ENCODE assay signal across 6 cellular contexts in genomic region chr11:1879941-1880720, GRCh38. TPM values are rescaled to one million over a fixed set of nuclear protein-coding genes. Genes with fewer than 3 reads are reported as not detected.
DNase-seq lines count a peak whose midpoint lies in the region; ATAC-seq and TF ChIP-seq lines count a peak whose summit lies in the region.

No MANE protein-coding gene starts in this region.

- TF ChIP-seq POLR2A in spleen (IDR thresholded peaks at IDR 0.05) = no peak

- peaks cover 29% of the 10 kb centered on the region for H3K4me1 ChIP-seq in SJCRH30
- H3K4me1 ChIP-seq in heart right ventricle = peaks cover 44 to 82% (median 70%) of the 10 kb centered on the region in 9 donors
- H3K4me1 ChIP-seq in spleen = peaks cover 37 to 82% (median 73%) of the 10 kb centered on the region in 6 donors

- no peaks in the 10 kb centered on the region for H3K27me3 ChIP-seq in SJCRH30
- no peaks in the 10 kb centered on the region for H3K27me3 ChIP-seq in heart right ventricle
- no peaks in the 10 kb centered on the region for H3K27me3 ChIP-seq in spleen (replicated peaks in 1 of 7)

- H3K36me3 ChIP-seq in SJCRH30 = no peaks in the 10 kb centered on the region
- H3K36me3 ChIP-seq in heart right ventricle = peaks cover 0 to 41% (median 0%) of the 10 kb centered on the region in 9 donors
- peaks cover 0 to 96% (median 37%) of the 10 kb centered on the region in 6 donors for H3K36me3 ChIP-seq in spleen

- ATAC-seq in heart right ventricle (peak; percentile 45 to 73 (median 64)), GM18858 (IDR thresholded peaks at IDR 0.05; ENCODE audit: unreplicated experiment) (no peak)
- ATAC-seq in stimulated activated naive CD8-positive, alpha-beta T cell treated with anti-CD3 and anti-CD28 coated beads, Interleukin-15, Interleukin-2, amounts not matched to agents 100 U/mL and 50 U/mL, for 24 hours = no peak

- 56 to 67% methylated on average over 30 to 32 of the region's 32 CpGs for WGBS in heart right ventricle, 2 donors
- WGBS in spleen, 5 donors = 74 to 83% (median 76%) methylated on average over 28 to 32 of the region's 32 CpGs

- no peak overlapping the region for H3K4me3 ChIP-seq in SJCRH30
- no peak overlapping the region for H3K4me3 ChIP-seq in heart right ventricle
- H3K4me3 ChIP-seq in spleen = no peak overlapping the region

- no peak for TF ChIP-seq CTCF in heart right ventricle (IDR thresholded peaks at IDR 0.05)
- TF ChIP-seq CTCF in spleen (IDR thresholded peaks at IDR 0.05 in 8 of 11, conservative IDR thresholded peaks at IDR 0.05 in 3 of 11) = peak in 1 of 11 experiments; percentile 2

- no peak for DNase-seq in SJCRH30
- peak; percentile 82 to 84 for DNase-seq in heart right ventricle
- peak; percentile 83 for DNase-seq in spleen
- no peak for DNase-seq in EL
- no peak for DNase-seq in stimulated activated naive CD8-positive, alpha-beta T cell treated with anti-CD3 and anti-CD28 coated beads, Interleukin-15, Interleukin-2, amounts not matched to agents 100 U/mL and 50 U/mL, for 24 hours

- intact Hi-C loops in heart right ventricle (cut with DNase I) = loop anchor here in 8 of 10 donors (2.0 to 10.0 kb wide), 8 partner anchors 37 to 275 kb away; partner anchors contain the start of genes TNNT3 (in 5 of the 8) and TNNI2 (in 3 of the 8)
- intact Hi-C loops in spleen (cut with DNase I; ENCODE audit: low total_unique reads) = loop anchor here (5.0 kb wide), 1 partner anchor 37 kb away; the partner anchor contains the start of gene TNNT3

- H3K9me3 ChIP-seq in SJCRH30 (replicated peaks) (no peaks in the 10 kb centered on the region), heart right ventricle (no peaks in the 10 kb centered on the region), spleen (no peaks in the 10 kb centered on the region)

- H3K27ac ChIP-seq in SJCRH30 (0 out of 2 replicates have a peak overlapping the region, but pooled peaks have one; percentile 4), heart right ventricle (peak overlapping the region; percentile 88 to 100 (median 96)), spleen (peak overlapping the region; percentile 35 to 86 (median 66))

RNA-seq across cellular contexts. Expression of gene PRR33, which starts 11.6 kb away (rescaled TPM):
- 0.02 and 0.05 TPM in 2 replicates for total RNA-seq in SJCRH30 (2014; rRNA removed; shearing (Covaris generic))
- total RNA-seq in heart right ventricle (1 to 10 TPM; 2.3 to 4.9 (median 3.5) TPM), spleen (not detected)
- polyA plus RNA-seq in heart right ventricle (1 to 10 TPM in 1 of 2 donors, under 1 TPM in 1; 0.09 to 6.5 TPM), spleen (under 1 TPM; 0.03 to 0.64 (median 0.20) TPM)

RNA-seq across cellular contexts. Expression of gene LSP1, which starts 27.2 kb away (rescaled TPM):
- 15.0 and 15.4 TPM in 2 replicates for total RNA-seq in SJCRH30 (2014; rRNA removed; shearing (Covaris generic))
- total RNA-seq in heart right ventricle = 10 to 100 TPM; 16.0 to 57.2 (median 20.8) TPM
- 10 to 100 TPM; 21.3 to 21.5 TPM for polyA plus RNA-seq in heart right ventricle
- 100 to 1,000 TPM; 227 to 422 (median 358) TPM for total RNA-seq in spleen
- 100 to 1,000 TPM; 136 to 350 (median 148) TPM for polyA plus RNA-seq in spleen

RNA-seq across cellular contexts. Expression of gene TNNT3, which starts 39.4 kb away (rescaled TPM):
- 2.2 and 2.3 TPM in 2 replicates for total RNA-seq in SJCRH30 (2014; rRNA removed; shearing (Covaris generic))
- total RNA-seq in heart right ventricle = 10 to 100 TPM; 12.5 to 49.9 (median 39.9) TPM
- polyA plus RNA-seq in heart right ventricle = 10 to 100 TPM; 45.7 to 48.5 TPM
- total RNA-seq in spleen = 1 to 10 TPM in 5 of 7 donors, under 1 TPM in 1, not detected in 1; 0.97 to 4.9 (median 1.9) TPM
- 1 to 10 TPM in 2 of 3 donors, under 1 TPM in 1; 0.64 to 4.4 (median 3.5) TPM for polyA plus RNA-seq in spleen

RNA-seq across cellular contexts. Expression of gene TNNI2, which starts 41.4 kb away (rescaled TPM):
- total RNA-seq in SJCRH30 (2014; rRNA removed; shearing (Covaris generic)) = 20.2 and 20.5 TPM in 2 replicates
- total RNA-seq in heart right ventricle (under 1 TPM in 3 of 10 donors, not detected in 7; 0.36 to 0.55 (median 0.46) TPM), spleen (1 to 10 TPM; 2.3 to 8.6 (median 5.2) TPM)
- polyA plus RNA-seq in heart right ventricle (1 to 10 TPM in 1 of 2 donors, under 1 TPM in 1; 0.71 to 1.2 TPM), spleen (10 to 100 TPM in 2 of 3 donors, 1 to 10 TPM in 1; 7.3 to 21.8 (median 13.0) TPM)

RNA-seq across cellular contexts. Expression of gene SYT8, which starts 45.3 kb away (rescaled TPM):
- total RNA-seq in SJCRH30 (2014; rRNA removed; shearing (Covaris generic)) = 1.7 and 2.7 TPM in 2 replicates
- total RNA-seq in heart right ventricle (not detected), spleen (not detected)
- polyA plus RNA-seq in heart right ventricle (not detected), spleen (under 1 TPM in 1 of 3 donors, not detected in 2; 0.83 TPM)

Comparison
In these comparisons a context has a peak if more than half of its experiments do, and no peak if none do; other contexts are left out.
1. DNase-seq: peak in heart right ventricle (2 of 2) and spleen (single experiment); none in SJCRH30 (0 of 2), EL (single experiment) and stimulated activated naive CD8-positive, alpha-beta T cell treated with anti-CD3 and anti-CD28 coated beads, Interleukin-15, Interleukin-2, amounts not matched to agents 100 U/mL and 50 U/mL, for 24 hours (single experiment).
2. H3K27ac ChIP-seq: peak in every context shown above with its lines; median percentile 96 in heart right ventricle; 66 in spleen; 4 in SJCRH30.
3. ATAC-seq: peak in heart right ventricle (8 of 8); none in GM18858 (single experiment) and stimulated activated naive CD8-positive, alpha-beta T cell treated with anti-CD3 and anti-CD28 coated beads, Interleukin-15, Interleukin-2, amounts not matched to agents 100 U/mL and 50 U/mL, for 24 hours (single experiment).